16 cellular contexts compared by ENCODE assay signal in genomic region chr9:36543916-36544315, GRCh38. TPM values are rescaled to one million over a fixed set of nuclear protein-coding genes. Genes with fewer than 3 reads are reported as not detected.
A peak's percentile ranks its signal among the peaks of the same experiment; 100 is the strongest.
DNase-seq lines count a peak whose midpoint lies in the region; ATAC-seq and TF ChIP-seq lines count a peak whose summit lies in the region.
"Had no signal": no experiment of that assay in that cellular context is flagged by ENCODE, and none has a peak within 500 bp of the region (broad histone marks: within the 10 kb centered on the region; RNA-seq: fewer than 3 reads in every experiment).

No MANE protein-coding gene starts in this region.

- ATAC-seq in GM21390 (IDR thresholded peaks at IDR 0.05; ENCODE audit: unreplicated experiment): no peak
- ATAC-seq: mucosa of descending colon had no signal

- H3K27me3 Mint-ChIP-seq in glutamatergic neuron (ENCODE audit: unreplicated experiment): no peaks in the 10 kb centered on the region
- H3K27me3 Mint-ChIP-seq in activated naive CD4-positive, alpha-beta T cell treated with anti-CD3 and anti-CD28 coated beads for 36 hours (ENCODE audit: low read depth): no peaks in the 10 kb centered on the region
- H3K27me3 Mint-ChIP-seq: progenitor cell of endocrine pancreas, type B pancreatic cell had no signal

- intact Hi-C loops in activated naive CD4-positive, alpha-beta T cell treated with anti-CD3 and anti-CD28 coated beads for 36 hours (cut with micrococcal nuclease): no loop called here

- H3K4me2 ChIP-seq in fibroblast of lung (ENCODE audit: extremely low read depth, insufficient read depth, low read length): no peak overlapping the region
- H3K4me2 ChIP-seq: SK-N-SH had no signal

- H3K36me3 ChIP-seq in fibroblast of lung (ENCODE audit: control insufficient read depth, insufficient read depth, low read length): no peaks in the 10 kb centered on the region
- H3K36me3 ChIP-seq: adrenal gland had no signal

- H3K27ac ChIP-seq in fibroblast of lung (ENCODE audit: insufficient read depth, low read length): no peak overlapping the region
- H3K27ac ChIP-seq: adrenal gland had no signal

- no peaks in the 10 kb centered on the region for H3K36me3 Mint-ChIP-seq in glutamatergic neuron (ENCODE audit: unreplicated experiment)
- H3K36me3 Mint-ChIP-seq in activated naive CD4-positive, alpha-beta T cell treated with anti-CD3 and anti-CD28 coated beads for 36 hours (ENCODE audit: low read depth): no peaks in the 10 kb centered on the region
- H3K36me3 Mint-ChIP-seq: type B pancreatic cell had no signal

- DNase-seq in AG08395 (ENCODE audit: low spot score) (peak; percentile 72), RPMI7951 (ENCODE audit: low read depth) (peak; percentile 82), fibroblast of lung (ENCODE audit: low read depth in 2 of 2) (peak; percentile 60 to 81), myocyte (ENCODE audit: low read depth) (peak; percentile 81), glutamatergic neuron (no peak)
- DNase-seq in stimulated activated CD4-positive, alpha-beta T cell treated with anti-CD3 and anti-CD28 coated beads, Interleukin-4, amount 100 ng/mL, for 4 hours: no peak
- DNase-seq in activated naive CD4-positive, alpha-beta T cell treated with anti-CD3 and anti-CD28 coated beads for 36 hours: no peak
- DNase-seq: activated CD4-positive, alpha-beta T cell treated with anti-CD3 and anti-CD28 coated beads, Interleukin-2, amount 50 U/mL, for 48 hours; GOT3; mucosa of descending colon; NCI-H345; SK-N-SH had no signal

- no peaks in the 10 kb centered on the region for H3K79me2 ChIP-seq in fibroblast of lung (ENCODE audit: control insufficient read depth, insufficient read depth, low read length)

- no peak overlapping the region for H3K9ac ChIP-seq in fibroblast of lung (ENCODE audit: insufficient read depth, low read length)
- H3K9ac ChIP-seq: SK-N-SH had no signal

- no peak for TF ChIP-seq CTCF in fibroblast of lung (conservative IDR thresholded peaks at IDR 0.05 in 1 of 2, IDR thresholded peaks at IDR 0.05 in 1 of 2; ENCODE audit: low read depth in 1 of 2, low read length in 2 of 2)
- no peak for TF ChIP-seq CTCF in glutamatergic neuron (IDR thresholded peaks at IDR 0.05; ENCODE audit: partially characterized antibody, unreplicated experiment)

- H3K4me1 ChIP-seq in fibroblast of lung (ENCODE audit: control insufficient read depth, extremely low read depth, insufficient read depth, low read length): no peaks in the 10 kb centered on the region
- H3K4me1 ChIP-seq: adrenal gland had no signal

- no peaks in the 10 kb centered on the region for H4K20me1 ChIP-seq in fibroblast of lung (ENCODE audit: control insufficient read depth, extremely low read depth, insufficient read depth, low read length)

- no peak overlapping the region for H3K27ac Mint-ChIP-seq in glutamatergic neuron (ENCODE audit: unreplicated experiment)
- H3K27ac Mint-ChIP-seq in activated naive CD4-positive, alpha-beta T cell treated with anti-CD3 and anti-CD28 coated beads for 36 hours: no peak overlapping the region
- H3K27ac Mint-ChIP-seq: progenitor cell of endocrine pancreas, type B pancreatic cell had no signal

- H3K4me3 Mint-ChIP-seq in glutamatergic neuron (ENCODE audit: unreplicated experiment): no peak overlapping the region
- no peak overlapping the region for H3K4me3 Mint-ChIP-seq in activated naive CD4-positive, alpha-beta T cell treated with anti-CD3 and anti-CD28 coated beads for 36 hours
- H3K4me3 Mint-ChIP-seq: type B pancreatic cell had no signal

- peaks cover 3% of the 10 kb centered on the region for H3K27me3 ChIP-seq in fibroblast of lung (ENCODE audit: control insufficient read depth, insufficient read depth, low read length)
- H3K27me3 ChIP-seq: adrenal gland had no signal

- H3K9me3 ChIP-seq in fibroblast of lung (ENCODE audit: control insufficient read depth, insufficient read depth, low read depth, low read length): no peaks in the 10 kb centered on the region
- H3K9me3 ChIP-seq: adrenal gland, mucosa of descending colon, SK-N-SH had no signal

- H3K4me3 ChIP-seq in fibroblast of lung (replicated peaks in 1 of 4; ENCODE audit: control extremely low read depth in 1 of 4, insufficient read depth in 1 of 4, low read depth in 3 of 4, low read length in 4 of 4): no peak overlapping the region
- H3K4me3 ChIP-seq: adrenal gland, mucosa of descending colon had no signal

- no peak overlapping the region for H2AFZ ChIP-seq in fibroblast of lung (ENCODE audit: low read length)

- CTCF ChIA-PET in activated naive CD4-positive, alpha-beta T cell treated with anti-CD3 and anti-CD28 coated beads for 36 hours (lab: Charles Lee): interaction anchor here (0.6 kb wide), 1 partner anchor 11 kb away, joined by 4 read pairs; no protein-coding TSS in a partner anchor

- H3K4me1 Mint-ChIP-seq in glutamatergic neuron (ENCODE audit: low read depth, unreplicated experiment): no peaks in the 10 kb centered on the region
- no peaks in the 10 kb centered on the region for H3K4me1 Mint-ChIP-seq in activated naive CD4-positive, alpha-beta T cell treated with anti-CD3 and anti-CD28 coated beads for 36 hours (ENCODE audit: low read depth)

- no peaks in the 10 kb centered on the region for H3K9me3 Mint-ChIP-seq in glutamatergic neuron (ENCODE audit: unreplicated experiment)
- no peaks in the 10 kb centered on the region for H3K9me3 Mint-ChIP-seq in activated naive CD4-positive, alpha-beta T cell treated with anti-CD3 and anti-CD28 coated beads for 36 hours
- H3K9me3 Mint-ChIP-seq: type B pancreatic cell had no signal

RNA-seq across cellular contexts. Expression of gene MELK, which starts 28.8 kb away (rescaled TPM):
- 94.6 and 121 TPM in 2 replicates for total RNA-seq in RPMI7951 (2014; rRNA removed; shearing (Covaris generic))
- total RNA-seq in fibroblast of lung (6.2 and 14.2 TPM in 2 replicates), myocyte (2.9 and 3.1 TPM in 2 replicates), glutamatergic neuron (ENCODE audit: unreplicated experiment) (7.2 TPM)
- polyA plus RNA-seq in fibroblast of lung: 21.9 and 56.1 TPM in 2 replicates
- 10.7 and 31.3 TPM in 2 replicates for polyA plus RNA-seq in fibroblast of lung (2012)
- polyA minus RNA-seq in fibroblast of lung (ENCODE audit: low replicate concordance): 3.9 and 5.2 TPM in 2 replicates
- polyA plus RNA-seq in myocyte (2012): 1.9 TPM
- total RNA-seq in activated naive CD4-positive, alpha-beta T cell treated with anti-CD3 and anti-CD28 coated beads for 36 hours: 10 to 100 TPM; 53.9 to 55.3 TPM

Comparison
In these comparisons a context has a peak if more than half of its experiments do, and no peak if none do; other contexts are left out.
1. DNase-seq: peak in AG08395 (single experiment), RPMI7951 (single experiment), fibroblast of lung (2 of 2) and myocyte (single experiment); none in glutamatergic neuron (single experiment), stimulated activated CD4-positive, alpha-beta T cell treated with anti-CD3 and anti-CD28 coated beads, Interleukin-4, amount 100 ng/mL, for 4 hours (0 of 2) and activated naive CD4-positive, alpha-beta T cell treated with anti-CD3 and anti-CD28 coated beads for 36 hours (single experiment).